ENCODE assay signal across 9 cellular contexts in the genomic region with DNA sequence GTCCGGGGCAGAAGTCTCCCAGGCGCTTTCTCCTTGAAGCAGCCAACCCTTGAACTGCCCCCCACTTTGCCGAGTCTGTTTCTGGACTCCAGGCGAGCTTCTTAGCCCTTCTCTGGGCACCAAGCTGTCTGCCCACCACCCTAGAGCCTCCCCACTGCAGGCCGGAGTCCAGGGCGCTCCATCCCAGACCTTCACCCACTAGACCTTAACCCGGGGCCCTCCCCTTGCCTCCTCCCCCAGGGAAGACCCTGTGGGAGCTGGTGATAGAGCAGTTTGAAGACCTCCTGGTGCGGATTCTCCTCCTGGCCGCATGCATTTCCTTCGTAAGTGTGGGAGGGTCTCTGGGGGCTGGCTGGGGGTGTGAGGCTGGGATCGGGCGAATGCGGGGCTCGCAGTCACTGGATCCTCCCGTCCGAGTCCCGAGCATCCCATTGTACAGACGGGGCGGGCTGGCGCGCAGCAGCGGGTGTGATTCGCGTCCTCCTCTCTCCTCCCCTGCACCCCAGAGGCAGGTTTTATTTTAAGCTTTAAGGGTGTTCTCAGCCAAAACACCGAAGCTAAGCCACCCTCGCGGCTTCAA. TPM values are rescaled to one million over a fixed set of nuclear protein-coding genes. Genes with fewer than 3 reads are reported as not detected.
DNase-seq lines count a peak whose midpoint lies in the region; ATAC-seq and TF ChIP-seq lines count a peak whose summit lies in the region.
"Had no signal": no experiment of that assay in that cellular context is flagged by ENCODE, and none has a peak within 500 bp of the region (broad histone marks: within the 10 kb centered on the region; RNA-seq: fewer than 3 reads in every experiment).

No MANE protein-coding gene starts in this region.

- H3K36me3 ChIP-seq in liver (ENCODE audit: control insufficient read depth in 4 of 4, insufficient read depth in 3 of 4, low read depth in 1 of 4, low read length in 3 of 4), result peaks cover 0 to 2% (median 0%) of the 10 kb centered on the region in 4 donors
- H3K36me3 ChIP-seq in tibial nerve, result peaks cover 0 to 16% (median 0%) of the 10 kb centered on the region in 3 donors

- TF ChIP-seq POLR2A in tibial nerve (IDR thresholded peaks at IDR 0.05), result no peak

- no peaks in the 10 kb centered on the region for H3K9me3 Mint-ChIP-seq in activated naive CD4-positive, alpha-beta T cell treated with anti-CD3 and anti-CD28 coated beads, Interleukin-2, amount 10 ng/mL, durations not matched to agents 7 days and 5 days

- TF ChIP-seq EP300 in tibial nerve (IDR thresholded peaks at IDR 0.05), result no peak

- H3K27ac Mint-ChIP-seq in activated naive CD4-positive, alpha-beta T cell treated with anti-CD3 and anti-CD28 coated beads, Interleukin-2, amount 10 ng/mL, durations not matched to agents 7 days and 5 days, result peak overlapping the region; percentile 45

- CTCF ChIA-PET in activated naive CD4-positive, alpha-beta T cell treated with anti-CD3 and anti-CD28 coated beads, Interleukin-2, amount 10 ng/mL, durations not matched to agents 7 days and 5 days (lab: Charles Lee), result interaction anchor here (0.9 to 1.9 kb wide), 3 partner anchors 33 to 66 kb away, joined by 3 to 7 read pairs (median 6); no protein-coding TSS in a partner anchor

- H3K9me3 ChIP-seq in liver (ENCODE audit: control insufficient read depth in 4 of 4, low read length in 3 of 4), result no peaks in the 10 kb centered on the region
- no peaks in the 10 kb centered on the region for H3K9me3 ChIP-seq in tibial nerve

- H3K4me1 Mint-ChIP-seq in activated naive CD4-positive, alpha-beta T cell treated with anti-CD3 and anti-CD28 coated beads, Interleukin-2, amount 10 ng/mL, durations not matched to agents 7 days and 5 days, result peaks cover 34% of the 10 kb centered on the region

- peak overlapping the region; percentile 88 for H3K4me3 Mint-ChIP-seq in activated naive CD4-positive, alpha-beta T cell treated with anti-CD3 and anti-CD28 coated beads, Interleukin-2, amount 10 ng/mL, durations not matched to agents 7 days and 5 days

- H3K27me3 ChIP-seq in liver (ENCODE audit: control insufficient read depth in 4 of 4, insufficient read depth in 4 of 4, low read length in 3 of 4) (no peaks in the 10 kb centered on the region), tibial nerve (peaks cover 0 to 8% of the 10 kb centered on the region in 2 donors)

- TF ChIP-seq CTCF in liver (IDR thresholded peaks at IDR 0.05; ENCODE audit: low read depth, low read length, missing input control) (no peak), tibial nerve (IDR thresholded peaks at IDR 0.05) (no peak)

- H3K4me3 ChIP-seq in liver (ENCODE audit: low read depth in 1 of 3, low read length in 3 of 3) (peak overlapping the region; percentile 42 to 79 (median 63)), tibial nerve (peak overlapping the region; percentile 37 to 84 (median 64))

- DNase-seq in activated naive CD4-positive, alpha-beta T cell treated with anti-CD3 and anti-CD28 coated beads, Interleukin-2, amount 10 ng/mL, durations not matched to agents 7 days and 5 days, result no peak
- no peak for DNase-seq in activated naive CD4-positive, alpha-beta T cell treated with anti-CD3 and anti-CD28 coated beads, Interleukin-2, amount 50 U/mL, for 16 hours
- DNase-seq in astrocyte of the hippocampus (ENCODE audit: low read depth, low spot score), result peak; percentile 18
- DNase-seq in tibial nerve (ENCODE audit: low spot score in 2 of 2), result no peak
- DNase-seq in SHP77 (lab: John Stamatoyannopoulos, UW), result no peak

- ATAC-seq in HG03432 (IDR thresholded peaks at IDR 0.05; ENCODE audit: unreplicated experiment) (peak; percentile 36), GM21619 (IDR thresholded peaks at IDR 0.05; ENCODE audit: unreplicated experiment) (no peak)

- H3K4me1 ChIP-seq in liver (ENCODE audit: control insufficient read depth in 4 of 4, insufficient read depth in 4 of 4, low read length in 3 of 4) (peaks cover 2 to 12% (median 11%) of the 10 kb centered on the region in 4 donors), tibial nerve (peaks cover 0 to 34% (median 11%) of the 10 kb centered on the region in 4 donors)

- H3K27me3 Mint-ChIP-seq in activated naive CD4-positive, alpha-beta T cell treated with anti-CD3 and anti-CD28 coated beads, Interleukin-2, amount 10 ng/mL, durations not matched to agents 7 days and 5 days, result peaks cover 10% of the 10 kb centered on the region

- H3K27ac ChIP-seq in liver (ENCODE audit: low read depth in 1 of 2, low read length in 2 of 2) (no peak overlapping the region), tibial nerve (peak overlapping the region in 2 of 4 donors; percentile 19 to 52)

- no peaks in the 10 kb centered on the region for H3K36me3 Mint-ChIP-seq in activated naive CD4-positive, alpha-beta T cell treated with anti-CD3 and anti-CD28 coated beads, Interleukin-2, amount 10 ng/mL, durations not matched to agents 7 days and 5 days

- H3K9ac ChIP-seq in liver (ENCODE audit: low read depth in 1 of 2, low read length in 2 of 2), result no peak overlapping the region

- WGBS in liver, result 4% methylated on average over 27 of the region's 27 CpGs
- 3 to 4% methylated on average over 7 to 24 of the region's 27 CpGs for WGBS in tibial nerve, 2 donors

- no peak for TF ChIP-seq RAD21 in liver (IDR thresholded peaks at IDR 0.05)

TF ChIP-seq in liver, 16 proteins besides CTCF, POLR2A, EP300 and RAD21:
- TF ChIP-seq HNF4G (IDR thresholded peaks at IDR 0.05), result no peak
- TF ChIP-seq SP1 (IDR thresholded peaks at IDR 0.05), result no peak
- TF ChIP-seq, protein P1, sequence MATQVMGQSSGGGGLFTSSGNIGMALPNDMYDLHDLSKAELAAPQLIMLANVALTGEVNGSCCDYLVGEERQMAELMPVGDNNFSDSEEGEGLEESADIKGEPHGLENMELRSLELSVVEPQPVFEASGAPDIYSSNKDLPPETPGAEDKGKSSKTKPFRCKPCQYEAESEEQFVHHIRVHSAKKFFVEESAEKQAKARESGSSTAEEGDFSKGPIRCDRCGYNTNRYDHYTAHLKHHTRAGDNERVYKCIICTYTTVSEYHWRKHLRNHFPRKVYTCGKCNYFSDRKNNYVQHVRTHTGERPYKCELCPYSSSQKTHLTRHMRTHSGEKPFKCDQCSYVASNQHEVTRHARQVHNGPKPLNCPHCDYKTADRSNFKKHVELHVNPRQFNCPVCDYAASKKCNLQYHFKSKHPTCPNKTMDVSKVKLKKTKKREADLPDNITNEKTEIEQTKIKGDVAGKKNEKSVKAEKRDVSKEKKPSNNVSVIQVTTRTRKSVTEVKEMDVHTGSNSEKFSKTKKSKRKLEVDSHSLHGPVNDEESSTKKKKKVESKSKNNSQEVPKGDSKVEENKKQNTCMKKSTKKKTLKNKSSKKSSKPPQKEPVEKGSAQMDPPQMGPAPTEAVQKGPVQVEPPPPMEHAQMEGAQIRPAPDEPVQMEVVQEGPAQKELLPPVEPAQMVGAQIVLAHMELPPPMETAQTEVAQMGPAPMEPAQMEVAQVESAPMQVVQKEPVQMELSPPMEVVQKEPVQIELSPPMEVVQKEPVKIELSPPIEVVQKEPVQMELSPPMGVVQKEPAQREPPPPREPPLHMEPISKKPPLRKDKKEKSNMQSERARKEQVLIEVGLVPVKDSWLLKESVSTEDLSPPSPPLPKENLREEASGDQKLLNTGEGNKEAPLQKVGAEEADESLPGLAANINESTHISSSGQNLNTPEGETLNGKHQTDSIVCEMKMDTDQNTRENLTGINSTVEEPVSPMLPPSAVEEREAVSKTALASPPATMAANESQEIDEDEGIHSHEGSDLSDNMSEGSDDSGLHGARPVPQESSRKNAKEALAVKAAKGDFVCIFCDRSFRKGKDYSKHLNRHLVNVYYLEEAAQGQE (IDR thresholded peaks at IDR 0.05), result no peak
- TF ChIP-seq, protein P2, sequence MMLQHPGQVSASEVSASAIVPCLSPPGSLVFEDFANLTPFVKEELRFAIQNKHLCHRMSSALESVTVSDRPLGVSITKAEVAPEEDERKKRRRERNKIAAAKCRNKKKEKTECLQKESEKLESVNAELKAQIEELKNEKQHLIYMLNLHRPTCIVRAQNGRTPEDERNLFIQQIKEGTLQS (IDR thresholded peaks at IDR 0.05), result no peak
- TF ChIP-seq, protein P3, sequence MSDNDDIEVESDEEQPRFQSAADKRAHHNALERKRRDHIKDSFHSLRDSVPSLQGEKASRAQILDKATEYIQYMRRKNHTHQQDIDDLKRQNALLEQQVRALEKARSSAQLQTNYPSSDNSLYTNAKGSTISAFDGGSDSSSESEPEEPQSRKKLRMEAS (IDR thresholded peaks at IDR 0.05), result no peak
- TF ChIP-seq TAF1 (conservative IDR thresholded peaks at IDR 0.05), result no peak
- no peak for TF ChIP-seq JUND (IDR thresholded peaks at IDR 0.05)
- TF ChIP-seq GABPA (IDR thresholded peaks at IDR 0.05 in 1 of 2, conservative IDR thresholded peaks at IDR 0.05 in 1 of 2), result no peak
- no peak for TF ChIP-seq HNF4A (conservative IDR thresholded peaks at IDR 0.05)
- TF ChIP-seq EGR1 (IDR thresholded peaks at IDR 0.05; ENCODE audit: low read depth in 2 of 2), result no peak
- no peak for TF ChIP-seq RXRA (IDR thresholded peaks at IDR 0.05)
- no peak for TF ChIP-seq YY1 (IDR thresholded peaks at IDR 0.05)
- no peak for TF ChIP-seq FOXA2 (IDR thresholded peaks at IDR 0.05)
- no peak for TF ChIP-seq NR2F2 (IDR thresholded peaks at IDR 0.05)

RNA-seq across cellular contexts. Expression of a gene that starts 1.1 kb away (rescaled TPM):
- total RNA-seq in liver (under 1 TPM; 0.09 to 0.17 TPM), tibial nerve (under 1 TPM; 0.20 to 0.90 (median 0.21) TPM)
- under 1 TPM; 0.07 to 0.23 TPM for polyA plus RNA-seq in liver

RNA-seq across cellular contexts. Expression of a gene that starts 15.7 kb away (rescaled TPM):
- total RNA-seq in liver (10 to 100 TPM in 1 of 2 donors, 1 to 10 TPM in 1; 8.3 to 10.5 TPM), tibial nerve (10 to 100 TPM; 33.7 to 44.8 (median 43.0) TPM)
- 10 to 100 TPM in 1 of 2 donors, 1 to 10 TPM in 1; 4.9 to 13.0 TPM for polyA plus RNA-seq in liver

RNA-seq across cellular contexts. Expression of a gene that starts 33.2 kb away (rescaled TPM):
- total RNA-seq in liver, result 10 to 100 TPM; 90.4 to 96.0 TPM
- polyA plus RNA-seq in liver, result 100 to 1,000 TPM; 177 to 191 TPM
- 100 to 1,000 TPM in 3 of 4 donors, 10 to 100 TPM in 1; 88.1 to 136 (median 116) TPM for total RNA-seq in tibial nerve

RNA-seq across cellular contexts. Expression of a gene that starts 45.7 kb away (rescaled TPM):
- total RNA-seq in liver, result 10 to 100 TPM in 1 of 2 donors, 1 to 10 TPM in 1; 7.5 to 16.1 TPM
- 1 to 10 TPM; 3.0 to 9.1 TPM for polyA plus RNA-seq in liver
- total RNA-seq in tibial nerve, result 10 to 100 TPM; 30.3 to 57.0 (median 32.4) TPM

RNA-seq across cellular contexts. Expression of a gene that starts 52.4 kb away (rescaled TPM):
- total RNA-seq in liver, result 1 to 10 TPM in 1 of 2 donors, under 1 TPM in 1; 0.17 to 1.2 TPM
- polyA plus RNA-seq in liver, result under 1 TPM; 0.08 to 0.82 TPM
- 1 to 10 TPM in 1 of 4 donors, under 1 TPM in 1, not detected in 2; 0.59 to 1.3 TPM for total RNA-seq in tibial nerve
- total RNA-seq: glomerular endothelial cell had no signal
